ENCODE assay signal across 1 cellular context in the genomic region with DNA sequence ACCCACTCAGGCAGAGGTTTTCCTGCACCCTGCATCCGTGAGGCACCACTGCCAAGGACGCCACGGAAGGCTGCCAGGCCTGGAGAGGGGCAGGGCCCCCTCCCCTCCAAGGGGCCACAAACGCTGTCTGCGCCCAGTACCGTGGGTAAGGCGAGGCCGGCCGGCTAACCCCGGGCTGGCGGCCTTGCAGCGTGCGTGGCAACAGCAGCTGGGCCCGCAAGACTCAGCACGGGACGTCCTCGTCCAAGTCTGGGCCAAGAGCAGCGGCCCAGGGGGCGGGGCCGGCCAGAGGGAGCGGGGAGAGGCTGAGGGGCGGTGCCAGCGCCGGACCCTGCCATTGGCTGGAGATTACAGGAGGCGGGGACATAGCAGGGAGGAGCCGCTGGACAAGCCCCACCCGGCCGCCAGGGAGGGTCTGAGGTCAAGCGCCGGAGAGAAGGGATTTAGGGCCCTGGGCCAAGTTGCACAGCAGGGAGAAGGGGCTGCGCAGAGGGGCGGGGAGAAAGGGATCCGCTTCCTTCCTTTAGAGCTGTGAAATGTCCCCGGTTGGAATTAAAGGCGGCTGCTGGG.
TF ChIP-seq lines count a peak whose summit lies in the region.

No MANE protein-coding gene starts in this region.

TF ChIP-seq in HepG2, 621 proteins besides CTCF, POLR2A, EP300 and RAD21 (continues in another document):
- TF ChIP-seq HNF4A (CRISPR knock-in tag; IDR thresholded peaks at IDR 0.05), result peak; percentile 17; the same call in 1 of the 2 replicates
- peak; percentile 67 for TF ChIP-seq NFYC (CRISPR knock-in tag; IDR thresholded peaks at IDR 0.05)
- TF ChIP-seq, protein P1, sequence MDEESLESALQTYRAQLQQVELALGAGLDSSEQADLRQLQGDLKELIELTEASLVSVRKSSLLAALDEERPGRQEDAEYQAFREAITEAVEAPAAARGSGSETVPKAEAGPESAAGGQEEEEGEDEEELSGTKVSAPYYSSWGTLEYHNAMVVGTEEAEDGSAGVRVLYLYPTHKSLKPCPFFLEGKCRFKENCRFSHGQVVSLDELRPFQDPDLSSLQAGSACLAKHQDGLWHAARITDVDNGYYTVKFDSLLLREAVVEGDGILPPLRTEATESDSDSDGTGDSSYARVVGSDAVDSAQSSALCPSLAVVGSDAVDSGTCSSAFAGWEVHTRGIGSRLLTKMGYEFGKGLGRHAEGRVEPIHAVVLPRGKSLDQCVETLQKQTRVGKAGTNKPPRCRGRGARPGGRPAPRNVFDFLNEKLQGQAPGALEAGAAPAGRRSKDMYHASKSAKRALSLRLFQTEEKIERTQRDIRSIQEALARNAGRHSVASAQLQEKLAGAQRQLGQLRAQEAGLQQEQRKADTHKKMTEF (CRISPR knock-in tag; IDR thresholded peaks at IDR 0.05), result no peak; the same call in 1 of the 2 replicates
- peak; percentile 26; the same call in 1 of the 2 replicates for TF ChIP-seq RXRB (CRISPR knock-in tag; IDR thresholded peaks at IDR 0.05; ENCODE audit: borderline replicate concordance)
- TF ChIP-seq, protein P2, sequence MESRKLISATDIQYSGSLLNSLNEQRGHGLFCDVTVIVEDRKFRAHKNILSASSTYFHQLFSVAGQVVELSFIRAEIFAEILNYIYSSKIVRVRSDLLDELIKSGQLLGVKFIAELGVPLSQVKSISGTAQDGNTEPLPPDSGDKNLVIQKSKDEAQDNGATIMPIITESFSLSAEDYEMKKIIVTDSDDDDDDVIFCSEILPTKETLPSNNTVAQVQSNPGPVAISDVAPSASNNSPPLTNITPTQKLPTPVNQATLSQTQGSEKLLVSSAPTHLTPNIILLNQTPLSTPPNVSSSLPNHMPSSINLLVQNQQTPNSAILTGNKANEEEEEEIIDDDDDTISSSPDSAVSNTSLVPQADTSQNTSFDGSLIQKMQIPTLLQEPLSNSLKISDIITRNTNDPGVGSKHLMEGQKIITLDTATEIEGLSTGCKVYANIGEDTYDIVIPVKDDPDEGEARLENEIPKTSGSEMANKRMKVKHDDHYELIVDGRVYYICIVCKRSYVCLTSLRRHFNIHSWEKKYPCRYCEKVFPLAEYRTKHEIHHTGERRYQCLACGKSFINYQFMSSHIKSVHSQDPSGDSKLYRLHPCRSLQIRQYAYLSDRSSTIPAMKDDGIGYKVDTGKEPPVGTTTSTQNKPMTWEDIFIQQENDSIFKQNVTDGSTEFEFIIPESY (CRISPR knock-in tag; IDR thresholded peaks at IDR 0.05), result no peak
- no peak; the same call in 1 of the 2 replicates for TF ChIP-seq SOX13 (IDR thresholded peaks at IDR 0.05)
- peak in 1 of 2 experiments; percentile 8; a peak in 1 of 4 replicates for TF ChIP-seq SOX13 (CRISPR knock-in tag; conservative IDR thresholded peaks at IDR 0.05 in 1 of 2, IDR thresholded peaks at IDR 0.05 in 1 of 2)
- TF ChIP-seq GATAD2A (CRISPR knock-in tag; IDR thresholded peaks at IDR 0.05), result peak; percentile 6; the same call in 1 of the 2 replicates
- no peak for TF ChIP-seq RCOR2 (CRISPR knock-in tag; IDR thresholded peaks at IDR 0.05)
- peak; percentile 80; the same call in 1 of the 2 replicates for TF ChIP-seq KLF15 (CRISPR knock-in tag; IDR thresholded peaks at IDR 0.05; ENCODE audit: borderline replicate concordance)
- no peak for TF ChIP-seq TBX2 (CRISPR knock-in tag; IDR thresholded peaks at IDR 0.05; ENCODE audit: borderline replicate concordance)
- TF ChIP-seq, protein P3, sequence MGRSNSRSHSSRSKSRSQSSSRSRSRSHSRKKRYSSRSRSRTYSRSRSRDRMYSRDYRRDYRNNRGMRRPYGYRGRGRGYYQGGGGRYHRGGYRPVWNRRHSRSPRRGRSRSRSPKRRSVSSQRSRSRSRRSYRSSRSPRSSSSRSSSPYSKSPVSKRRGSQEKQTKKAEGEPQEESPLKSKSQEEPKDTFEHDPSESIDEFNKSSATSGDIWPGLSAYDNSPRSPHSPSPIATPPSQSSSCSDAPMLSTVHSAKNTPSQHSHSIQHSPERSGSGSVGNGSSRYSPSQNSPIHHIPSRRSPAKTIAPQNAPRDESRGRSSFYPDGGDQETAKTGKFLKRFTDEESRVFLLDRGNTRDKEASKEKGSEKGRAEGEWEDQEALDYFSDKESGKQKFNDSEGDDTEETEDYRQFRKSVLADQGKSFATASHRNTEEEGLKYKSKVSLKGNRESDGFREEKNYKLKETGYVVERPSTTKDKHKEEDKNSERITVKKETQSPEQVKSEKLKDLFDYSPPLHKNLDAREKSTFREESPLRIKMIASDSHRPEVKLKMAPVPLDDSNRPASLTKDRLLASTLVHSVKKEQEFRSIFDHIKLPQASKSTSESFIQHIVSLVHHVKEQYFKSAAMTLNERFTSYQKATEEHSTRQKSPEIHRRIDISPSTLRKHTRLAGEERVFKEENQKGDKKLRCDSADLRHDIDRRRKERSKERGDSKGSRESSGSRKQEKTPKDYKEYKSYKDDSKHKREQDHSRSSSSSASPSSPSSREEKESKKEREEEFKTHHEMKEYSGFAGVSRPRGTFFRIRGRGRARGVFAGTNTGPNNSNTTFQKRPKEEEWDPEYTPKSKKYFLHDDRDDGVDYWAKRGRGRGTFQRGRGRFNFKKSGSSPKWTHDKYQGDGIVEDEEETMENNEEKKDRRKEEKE (IDR thresholded peaks at IDR 0.05), result no peak
- no peak for TF ChIP-seq SOX6 (IDR thresholded peaks at IDR 0.05)
- peak; percentile 47; the same call in 1 of the 2 replicates for TF ChIP-seq SOX6 (CRISPR knock-in tag; IDR thresholded peaks at IDR 0.05)
- peak; percentile 16; the same call in 1 of the 2 replicates for TF ChIP-seq MTA1 (CRISPR knock-in tag; IDR thresholded peaks at IDR 0.05; ENCODE audit: borderline replicate concordance)
- TF ChIP-seq RBFOX2 (IDR thresholded peaks at IDR 0.05; ENCODE audit: low read depth, low read length), result peak; percentile 91
- peak; percentile 37; the same call in 1 of the 2 replicates for TF ChIP-seq MAZ (IDR thresholded peaks at IDR 0.05; ENCODE audit: borderline replicate concordance, low read depth, low read length)
- no peak; the same call in 1 of the 2 replicates for TF ChIP-seq MAZ (CRISPR knock-in tag; IDR thresholded peaks at IDR 0.05; ENCODE audit: low read depth)
- peak; percentile 58; the same call in 1 of the 2 replicates for TF ChIP-seq ZMYM4 (CRISPR knock-in tag; IDR thresholded peaks at IDR 0.05)
- TF ChIP-seq CAMTA2 (CRISPR knock-in tag; IDR thresholded peaks at IDR 0.05; ENCODE audit: borderline replicate concordance), result no peak
- TF ChIP-seq SSRP1 (CRISPR knock-in tag; IDR thresholded peaks at IDR 0.05), result peak; percentile 42; the same call in 1 of the 2 replicates
- TF ChIP-seq ZNF350 (CRISPR knock-in tag; IDR thresholded peaks at IDR 0.05; ENCODE audit: borderline replicate concordance, low read depth), result 0 out of 2 replicates have a peak, but pooled peaks have one; percentile 8
- TF ChIP-seq GABPB1 (CRISPR knock-in tag; IDR thresholded peaks at IDR 0.05), result peak; percentile 56; the same call in 1 of the 2 replicates
- TF ChIP-seq, protein P4, sequence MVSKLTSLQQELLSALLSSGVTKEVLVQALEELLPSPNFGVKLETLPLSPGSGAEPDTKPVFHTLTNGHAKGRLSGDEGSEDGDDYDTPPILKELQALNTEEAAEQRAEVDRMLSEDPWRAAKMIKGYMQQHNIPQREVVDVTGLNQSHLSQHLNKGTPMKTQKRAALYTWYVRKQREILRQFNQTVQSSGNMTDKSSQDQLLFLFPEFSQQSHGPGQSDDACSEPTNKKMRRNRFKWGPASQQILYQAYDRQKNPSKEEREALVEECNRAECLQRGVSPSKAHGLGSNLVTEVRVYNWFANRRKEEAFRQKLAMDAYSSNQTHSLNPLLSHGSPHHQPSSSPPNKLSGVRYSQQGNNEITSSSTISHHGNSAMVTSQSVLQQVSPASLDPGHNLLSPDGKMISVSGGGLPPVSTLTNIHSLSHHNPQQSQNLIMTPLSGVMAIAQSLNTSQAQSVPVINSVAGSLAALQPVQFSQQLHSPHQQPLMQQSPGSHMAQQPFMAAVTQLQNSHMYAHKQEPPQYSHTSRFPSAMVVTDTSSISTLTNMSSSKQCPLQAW (CRISPR knock-in tag; IDR thresholded peaks at IDR 0.05), result 0 out of 2 replicates have a peak, but pooled peaks have one; percentile 30
- TF ChIP-seq, protein P5, sequence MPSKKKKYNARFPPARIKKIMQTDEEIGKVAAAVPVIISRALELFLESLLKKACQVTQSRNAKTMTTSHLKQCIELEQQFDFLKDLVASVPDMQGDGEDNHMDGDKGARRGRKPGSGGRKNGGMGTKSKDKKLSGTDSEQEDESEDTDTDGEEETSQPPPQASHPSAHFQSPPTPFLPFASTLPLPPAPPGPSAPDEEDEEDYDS (CRISPR knock-in tag; IDR thresholded peaks at IDR 0.05), result 0 out of 2 replicates have a peak, but pooled peaks have one; percentile 42
- 0 out of 2 replicates have a peak, but pooled peaks have one; percentile 21 for TF ChIP-seq HDAC2 (CRISPR knock-in tag; IDR thresholded peaks at IDR 0.05)
- TF ChIP-seq, protein P6, sequence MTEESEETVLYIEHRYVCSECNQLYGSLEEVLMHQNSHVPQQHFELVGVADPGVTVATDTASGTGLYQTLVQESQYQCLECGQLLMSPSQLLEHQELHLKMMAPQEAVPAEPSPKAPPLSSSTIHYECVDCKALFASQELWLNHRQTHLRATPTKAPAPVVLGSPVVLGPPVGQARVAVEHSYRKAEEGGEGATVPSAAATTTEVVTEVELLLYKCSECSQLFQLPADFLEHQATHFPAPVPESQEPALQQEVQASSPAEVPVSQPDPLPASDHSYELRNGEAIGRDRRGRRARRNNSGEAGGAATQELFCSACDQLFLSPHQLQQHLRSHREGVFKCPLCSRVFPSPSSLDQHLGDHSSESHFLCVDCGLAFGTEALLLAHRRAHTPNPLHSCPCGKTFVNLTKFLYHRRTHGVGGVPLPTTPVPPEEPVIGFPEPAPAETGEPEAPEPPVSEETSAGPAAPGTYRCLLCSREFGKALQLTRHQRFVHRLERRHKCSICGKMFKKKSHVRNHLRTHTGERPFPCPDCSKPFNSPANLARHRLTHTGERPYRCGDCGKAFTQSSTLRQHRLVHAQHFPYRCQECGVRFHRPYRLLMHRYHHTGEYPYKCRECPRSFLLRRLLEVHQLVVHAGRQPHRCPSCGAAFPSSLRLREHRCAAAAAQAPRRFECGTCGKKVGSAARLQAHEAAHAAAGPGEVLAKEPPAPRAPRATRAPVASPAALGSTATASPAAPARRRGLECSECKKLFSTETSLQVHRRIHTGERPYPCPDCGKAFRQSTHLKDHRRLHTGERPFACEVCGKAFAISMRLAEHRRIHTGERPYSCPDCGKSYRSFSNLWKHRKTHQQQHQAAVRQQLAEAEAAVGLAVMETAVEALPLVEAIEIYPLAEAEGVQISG (CRISPR knock-in tag; IDR thresholded peaks at IDR 0.05), result peak; percentile 52; the same call in 1 of the 2 replicates
- peak; percentile 44 for TF ChIP-seq SAP130 (CRISPR knock-in tag; IDR thresholded peaks at IDR 0.05; ENCODE audit: low read depth)
- no peak for TF ChIP-seq NONO (IDR thresholded peaks at IDR 0.05)
- TF ChIP-seq NONO (CRISPR knock-in tag; conservative IDR thresholded peaks at IDR 0.05), result peak; percentile 42; the same call in 1 of the 2 replicates
- peak; percentile 29; the same call in 1 of the 2 replicates for TF ChIP-seq KDM5B (CRISPR knock-in tag; IDR thresholded peaks at IDR 0.05; ENCODE audit: borderline replicate concordance)
- peak; percentile 67; the same call in 1 of the 2 replicates for TF ChIP-seq ZBTB38 (CRISPR knock-in tag; IDR thresholded peaks at IDR 0.05)
- no peak for TF ChIP-seq ZFP82 (CRISPR knock-in tag; IDR thresholded peaks at IDR 0.05; ENCODE audit: borderline replicate concordance)
- 0 out of 2 replicates have a peak, but pooled peaks have one; percentile 15 for TF ChIP-seq ZNF768 (CRISPR knock-in tag; IDR thresholded peaks at IDR 0.05)
- TF ChIP-seq SALL1 (CRISPR knock-in tag; IDR thresholded peaks at IDR 0.05), result peak; percentile 51; the same call in 1 of the 2 replicates
- TF ChIP-seq, protein P7, sequence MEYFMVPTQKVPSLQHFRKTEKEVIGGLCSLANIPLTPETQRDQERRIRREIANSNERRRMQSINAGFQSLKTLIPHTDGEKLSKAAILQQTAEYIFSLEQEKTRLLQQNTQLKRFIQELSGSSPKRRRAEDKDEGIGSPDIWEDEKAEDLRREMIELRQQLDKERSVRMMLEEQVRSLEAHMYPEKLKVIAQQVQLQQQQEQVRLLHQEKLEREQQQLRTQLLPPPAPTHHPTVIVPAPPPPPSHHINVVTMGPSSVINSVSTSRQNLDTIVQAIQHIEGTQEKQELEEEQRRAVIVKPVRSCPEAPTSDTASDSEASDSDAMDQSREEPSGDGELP (IDR thresholded peaks at IDR 0.05; ENCODE audit: borderline replicate concordance, low read depth), result peak; percentile 33; the same call in 1 of the 2 replicates
- peak; percentile 91 for TF ChIP-seq AGO2 (optimal IDR thresholded peaks at IDR 0.05; ENCODE audit: low read depth, low read length)
- 0 out of 2 replicates have a peak, but pooled peaks have one; percentile 35 for TF ChIP-seq TOPORS (CRISPR knock-in tag; IDR thresholded peaks at IDR 0.05)
- TF ChIP-seq, protein P8, sequence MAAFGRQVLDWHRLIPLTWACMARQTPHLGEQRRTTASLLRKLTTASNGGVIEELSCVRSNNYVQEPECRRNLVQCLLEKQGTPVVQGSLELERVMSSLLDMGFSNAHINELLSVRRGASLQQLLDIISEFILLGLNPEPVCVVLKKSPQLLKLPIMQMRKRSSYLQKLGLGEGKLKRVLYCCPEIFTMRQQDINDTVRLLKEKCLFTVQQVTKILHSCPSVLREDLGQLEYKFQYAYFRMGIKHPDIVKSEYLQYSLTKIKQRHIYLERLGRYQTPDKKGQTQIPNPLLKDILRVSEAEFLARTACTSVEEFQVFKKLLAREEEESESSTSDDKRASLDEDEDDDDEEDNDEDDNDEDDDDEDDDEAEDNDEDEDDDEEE (CRISPR knock-in tag; IDR thresholded peaks at IDR 0.05), result no peak
- TF ChIP-seq TAF1 (CRISPR knock-in tag; IDR thresholded peaks at IDR 0.05), result peak; percentile 60; the same call in 1 of the 2 replicates
- TF ChIP-seq HNRNPK (IDR thresholded peaks at IDR 0.05; ENCODE audit: low read depth, low read length, poor library complexity, severe bottlenecking), result peak; percentile 20
- TF ChIP-seq RXRA (CRISPR knock-in tag; IDR thresholded peaks at IDR 0.05), result peak; percentile 30; the same call in 1 of the 2 replicates
- TF ChIP-seq, protein P9, sequence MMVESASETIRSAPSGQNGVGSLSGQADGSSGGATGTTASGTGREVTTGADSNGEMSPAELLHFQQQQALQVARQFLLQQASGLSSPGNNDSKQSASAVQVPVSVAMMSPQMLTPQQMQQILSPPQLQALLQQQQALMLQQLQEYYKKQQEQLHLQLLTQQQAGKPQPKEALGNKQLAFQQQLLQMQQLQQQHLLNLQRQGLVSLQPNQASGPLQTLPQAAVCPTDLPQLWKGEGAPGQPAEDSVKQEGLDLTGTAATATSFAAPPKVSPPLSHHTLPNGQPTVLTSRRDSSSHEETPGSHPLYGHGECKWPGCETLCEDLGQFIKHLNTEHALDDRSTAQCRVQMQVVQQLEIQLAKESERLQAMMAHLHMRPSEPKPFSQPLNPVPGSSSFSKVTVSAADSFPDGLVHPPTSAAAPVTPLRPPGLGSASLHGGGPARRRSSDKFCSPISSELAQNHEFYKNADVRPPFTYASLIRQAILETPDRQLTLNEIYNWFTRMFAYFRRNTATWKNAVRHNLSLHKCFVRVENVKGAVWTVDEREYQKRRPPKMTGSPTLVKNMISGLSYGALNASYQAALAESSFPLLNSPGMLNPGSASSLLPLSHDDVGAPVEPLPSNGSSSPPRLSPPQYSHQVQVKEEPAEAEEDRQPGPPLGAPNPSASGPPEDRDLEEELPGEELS (CRISPR knock-in tag; IDR thresholded peaks at IDR 0.05), result 0 out of 2 replicates have a peak, but pooled peaks have one; percentile 26
- TF ChIP-seq TEAD3 (CRISPR knock-in tag; optimal IDR thresholded peaks at IDR 0.05; ENCODE audit: borderline replicate concordance), result peak; percentile 31
